1 cellular context compared by ENCODE assay signal in genomic region chr7:17849504-17849903, GRCh38.
TF ChIP-seq lines count a peak whose summit lies in the region.

No MANE protein-coding gene starts in this region.

TF ChIP-seq in IMR-90, 13 proteins besides CTCF, POLR2A, EP300 and RAD21 (continued from another document):
- TF ChIP-seq SMC3 (IDR thresholded peaks at IDR 0.05; ENCODE audit: low read depth, low read length) (no peak), FOS (IDR thresholded peaks at IDR 0.05; ENCODE audit: low read depth, low read length) (no peak), MAFK (IDR thresholded peaks at IDR 0.05; ENCODE audit: low read depth, low read length) (no peak), NFE2L2 (IDR thresholded peaks at IDR 0.05; ENCODE audit: low read depth, low read length) (no peak), MXI1 (IDR thresholded peaks at IDR 0.05; ENCODE audit: borderline replicate concordance, low read depth, low read length) (no peak)
- TF ChIP-seq, protein P1, sequence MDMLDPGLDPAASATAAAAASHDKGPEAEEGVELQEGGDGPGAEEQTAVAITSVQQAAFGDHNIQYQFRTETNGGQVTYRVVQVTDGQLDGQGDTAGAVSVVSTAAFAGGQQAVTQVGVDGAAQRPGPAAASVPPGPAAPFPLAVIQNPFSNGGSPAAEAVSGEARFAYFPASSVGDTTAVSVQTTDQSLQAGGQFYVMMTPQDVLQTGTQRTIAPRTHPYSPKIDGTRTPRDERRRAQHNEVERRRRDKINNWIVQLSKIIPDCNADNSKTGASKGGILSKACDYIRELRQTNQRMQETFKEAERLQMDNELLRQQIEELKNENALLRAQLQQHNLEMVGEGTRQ (IDR thresholded peaks at IDR 0.05; ENCODE audit: low read depth, low read length): no peak
- TF ChIP-seq, protein P2, sequence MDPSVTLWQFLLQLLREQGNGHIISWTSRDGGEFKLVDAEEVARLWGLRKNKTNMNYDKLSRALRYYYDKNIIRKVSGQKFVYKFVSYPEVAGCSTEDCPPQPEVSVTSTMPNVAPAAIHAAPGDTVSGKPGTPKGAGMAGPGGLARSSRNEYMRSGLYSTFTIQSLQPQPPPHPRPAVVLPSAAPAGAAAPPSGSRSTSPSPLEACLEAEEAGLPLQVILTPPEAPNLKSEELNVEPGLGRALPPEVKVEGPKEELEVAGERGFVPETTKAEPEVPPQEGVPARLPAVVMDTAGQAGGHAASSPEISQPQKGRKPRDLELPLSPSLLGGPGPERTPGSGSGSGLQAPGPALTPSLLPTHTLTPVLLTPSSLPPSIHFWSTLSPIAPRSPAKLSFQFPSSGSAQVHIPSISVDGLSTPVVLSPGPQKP (IDR thresholded peaks at IDR 0.05; ENCODE audit: borderline replicate concordance, low read depth, low read length): no peak
